32 cellular contexts compared by ENCODE assay signal in the genomic region with DNA sequence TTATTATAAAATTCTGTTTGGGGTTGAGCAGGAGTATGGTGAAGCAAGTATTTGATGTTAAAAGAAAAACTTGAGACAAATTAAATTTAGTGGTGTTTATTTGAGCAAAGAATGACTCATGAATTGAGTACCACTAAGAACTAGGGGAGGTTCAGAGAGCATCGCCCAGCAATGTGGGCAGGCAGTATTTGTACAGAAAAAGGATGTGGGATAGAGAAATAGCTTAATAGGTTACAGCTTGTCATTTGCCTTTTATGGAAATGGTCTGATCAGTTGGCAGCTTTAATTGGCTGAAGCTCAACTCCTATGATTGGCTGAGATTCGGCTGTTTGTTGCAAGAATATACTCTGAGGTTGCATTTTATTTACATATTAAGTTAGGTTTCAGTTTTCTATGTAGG.
DNase-seq lines count a peak whose midpoint lies in the region; ATAC-seq, FAIRE-seq and TF ChIP-seq lines count a peak whose summit lies in the region.
"Had no signal": no experiment of that assay in that cellular context is flagged by ENCODE, and none has a peak within 500 bp of the region (broad histone marks: within the 10 kb centered on the region; RNA-seq: fewer than 3 reads in every experiment).

No MANE protein-coding gene starts in this region.

- TF ChIP-seq CTCF in bronchial epithelial cell (IDR thresholded peaks at IDR 0.05; ENCODE audit: insufficient read depth, low read length, severe bottlenecking) = no peak

- WGBS in mesenchymal stem cell = 73% methylated on average over 2 of the region's 2 CpGs

- H3K9me3 Mint-ChIP-seq in activated CD4-positive, alpha-beta T cell treated with anti-CD3 and anti-CD28 coated beads for 36 hours (ENCODE audit: low read depth) = no peaks in the 10 kb centered on the region
- H3K9me3 Mint-ChIP-seq: activated naive CD8-positive, alpha-beta T cell treated with anti-CD3 and anti-CD28 coated beads for 36 hours; brain had no signal

- intact Hi-C loops in activated CD4-positive, alpha-beta T cell treated with anti-CD3 and anti-CD28 coated beads for 36 hours (cut with DNase I, micrococcal nuclease) = no loop called here

- H3K36me3 ChIP-seq in bronchial epithelial cell (ENCODE audit: control insufficient read depth, insufficient read depth, low read length) = no peaks in the 10 kb centered on the region
- no peaks in the 10 kb centered on the region for H3K36me3 ChIP-seq in mesenchymal stem cell (ENCODE audit: control insufficient read depth in 1 of 2, insufficient read depth in 2 of 2, low read depth in 1 of 2, low read length in 2 of 2)
- H3K36me3 ChIP-seq: BE2C, esophagus muscularis mucosa, ovary, stomach, tibial nerve had no signal

- no peak overlapping the region for H2BK12ac ChIP-seq in mesenchymal stem cell (ENCODE audit: low read length in 2 of 2)

- no peak overlapping the region for H2AFZ ChIP-seq in mesenchymal stem cell (ENCODE audit: low read depth, low read length)

- POLR2A ChIA-PET in activated CD4-positive, alpha-beta T cell treated with anti-CD3 and anti-CD28 coated beads for 36 hours (lab: Charles Lee) = no interaction called here

- CTCF ChIA-PET in activated CD4-positive, alpha-beta T cell treated with anti-CD3 and anti-CD28 coated beads for 36 hours (lab: Charles Lee) = no interaction called here

- no peaks in the 10 kb centered on the region for H3K36me3 Mint-ChIP-seq in activated CD4-positive, alpha-beta T cell treated with anti-CD3 and anti-CD28 coated beads for 36 hours (ENCODE audit: low read depth)
- H3K36me3 Mint-ChIP-seq: activated naive CD8-positive, alpha-beta T cell treated with anti-CD3 and anti-CD28 coated beads for 36 hours; brain; natural killer cell treated with Interleukin-12 subunit alpha and Interleukin-12 subunit beta and Interleukin-15 and Interleukin-18, amount 100 ng/mL, for 72 hours had no signal

- H2AK5ac ChIP-seq in mesenchymal stem cell (ENCODE audit: low read length, severe bottlenecking) = no peak overlapping the region

- H3K4me1 ChIP-seq in mesenchymal stem cell (ENCODE audit: control insufficient read depth, insufficient read depth, low read depth, low read length) = no peaks in the 10 kb centered on the region
- H3K4me1 ChIP-seq: BE2C, esophagus muscularis mucosa, stomach, tibial nerve had no signal

- H3K9ac ChIP-seq in mesenchymal stem cell (ENCODE audit: low read length) = no peak overlapping the region

- H3K27ac ChIP-seq in mesenchymal stem cell (ENCODE audit: low read length, poor library complexity, severe bottlenecking) = no peak overlapping the region
- H3K27ac ChIP-seq: esophagus muscularis mucosa, ovary, stomach, tibial nerve had no signal

- no peak overlapping the region for H3K27ac Mint-ChIP-seq in activated CD4-positive, alpha-beta T cell treated with anti-CD3 and anti-CD28 coated beads for 36 hours
- H3K27ac Mint-ChIP-seq: activated naive CD8-positive, alpha-beta T cell treated with anti-CD3 and anti-CD28 coated beads for 36 hours; brain; natural killer cell treated with Interleukin-12 subunit alpha and Interleukin-12 subunit beta and Interleukin-15 and Interleukin-18, amount 100 ng/mL, for 72 hours had no signal

- no peaks in the 10 kb centered on the region for H3K9me3 ChIP-seq in mesenchymal stem cell (ENCODE audit: control insufficient read depth, low read length)
- H3K9me3 ChIP-seq: BE2C, esophagus muscularis mucosa, ovary, stomach, tibial nerve had no signal

- H3K27me3 Mint-ChIP-seq in activated CD4-positive, alpha-beta T cell treated with anti-CD3 and anti-CD28 coated beads for 36 hours = no peaks in the 10 kb centered on the region
- H3K27me3 Mint-ChIP-seq: natural killer cell treated with Interleukin-12 subunit alpha and Interleukin-12 subunit beta and Interleukin-15 and Interleukin-18, amount 100 ng/mL, for 72 hours had no signal

- no peak overlapping the region for H3K4ac ChIP-seq in mesenchymal stem cell (ENCODE audit: low read depth in 1 of 2, low read length in 2 of 2)

- peak; percentile 67 for ATAC-seq in GM18868 (IDR thresholded peaks at IDR 0.05; ENCODE audit: unreplicated experiment)
- ATAC-seq in activated CD4-positive, alpha-beta T cell treated with anti-CD3 and anti-CD28 coated beads for 36 hours = no peak
- ATAC-seq: K562; left lobe of liver; natural killer cell treated with Interleukin-12 subunit alpha and Interleukin-12 subunit beta and Interleukin-15 and Interleukin-18, amount 100 ng/mL, for 72 hours; right cardiac atrium had no signal

- H3K18ac ChIP-seq in mesenchymal stem cell (ENCODE audit: low read depth in 1 of 2, low read length in 2 of 2) = no peak overlapping the region

- H3K14ac ChIP-seq in mesenchymal stem cell (ENCODE audit: low read length in 2 of 2) = no peak overlapping the region

- H3K4me3 ChIP-seq in bronchial epithelial cell (ENCODE audit: low read depth, low read length) = no peak overlapping the region
- no peak overlapping the region for H3K4me3 ChIP-seq in mesenchymal stem cell (ENCODE audit: insufficient read depth in 1 of 2, low read depth in 1 of 2, low read length in 2 of 2)
- H3K4me3 ChIP-seq: esophagus muscularis mucosa, K562, ovary, stomach, tibial nerve had no signal

- no peak overlapping the region for H2BK15ac ChIP-seq in mesenchymal stem cell (ENCODE audit: low read depth, poor library complexity, severe bottlenecking)

- H3K79me1 ChIP-seq in mesenchymal stem cell (replicated peaks; ENCODE audit: low read length, poor library complexity, severe bottlenecking) = no peaks in the 10 kb centered on the region

- H4K8ac ChIP-seq in mesenchymal stem cell (ENCODE audit: low read length) = no peak overlapping the region

- H2BK120ac ChIP-seq in mesenchymal stem cell (ENCODE audit: low read depth, low read length) = no peak overlapping the region

- H4K91ac ChIP-seq in mesenchymal stem cell (ENCODE audit: low read length) = no peak overlapping the region

- DNase-seq in MV-4-11 (lab: John Stamatoyannopoulos, UW) (peak; percentile 32), bronchial epithelial cell (ENCODE audit: low read depth) (peak; percentile 40), mesenchymal stem cell (peak; percentile 1), NCI-H1417 (lab: John Stamatoyannopoulos, UW) (no peak), SHP77 (lab: John Stamatoyannopoulos, UW) (no peak)
- DNase-seq in activated CD4-positive, alpha-beta T cell treated with anti-CD3 and anti-CD28 coated beads for 36 hours = no peak
- DNase-seq: activated CD4-positive, alpha-beta T cell treated with anti-CD3 and anti-CD28 coated beads, Interleukin-2, amount 50 U/mL, for 1 hour; activated naive CD8-positive, alpha-beta T cell treated with anti-CD3 and anti-CD28 coated beads for 36 hours; BE2C; COR-L47; DND-41; effector memory CD4-positive, alpha-beta T cell; H7; head of caudate nucleus; midbrain; NCI-H1048; NCI-H1930; NCI-H226; OCI-M1; ovary; right cardiac atrium; SHP77 treated with DMSO at 0.1 percent for 48 hours; stimulated activated CD4-positive, alpha-beta T cell treated with anti-CD3 and anti-CD28 coated beads, Interleukin-15, amount 100 ng/mL, for 24 hours; stomach had no signal

- H3K27me3 ChIP-seq in bronchial epithelial cell (ENCODE audit: control insufficient read depth, insufficient read depth, low read length) (no peaks in the 10 kb centered on the region), mesenchymal stem cell (ENCODE audit: control insufficient read depth in 1 of 2, insufficient read depth in 1 of 2, low read length in 2 of 2) (no peaks in the 10 kb centered on the region)
- H3K27me3 ChIP-seq: BE2C, esophagus muscularis mucosa, ovary, stomach, tibial nerve had no signal

- H3K4me3 Mint-ChIP-seq in activated CD4-positive, alpha-beta T cell treated with anti-CD3 and anti-CD28 coated beads for 36 hours = no peak overlapping the region
- H3K4me3 Mint-ChIP-seq: activated naive CD8-positive, alpha-beta T cell treated with anti-CD3 and anti-CD28 coated beads for 36 hours; brain; natural killer cell treated with Interleukin-12 subunit alpha and Interleukin-12 subunit beta and Interleukin-15 and Interleukin-18, amount 100 ng/mL, for 72 hours had no signal

- H3K23ac ChIP-seq in mesenchymal stem cell (ENCODE audit: low read length in 2 of 2) = no peak overlapping the region

- H3K4me1 Mint-ChIP-seq in activated CD4-positive, alpha-beta T cell treated with anti-CD3 and anti-CD28 coated beads for 36 hours = no peaks in the 10 kb centered on the region
- H3K4me1 Mint-ChIP-seq: activated naive CD8-positive, alpha-beta T cell treated with anti-CD3 and anti-CD28 coated beads for 36 hours had no signal

- H2BK5ac ChIP-seq in mesenchymal stem cell (ENCODE audit: low read depth, low read length, poor library complexity, severe bottlenecking) = no peak overlapping the region

- H3K4me2 ChIP-seq in mesenchymal stem cell (ENCODE audit: low read length, poor library complexity, severe bottlenecking) = no peak overlapping the region

- no peak for FAIRE-seq in bronchial epithelial cell (lab: Jason Lieb, UNC)
- FAIRE-seq: colon, K562 had no signal

Comparison
In these comparisons a context has a peak if more than half of its experiments do, and no peak if none do; other contexts are left out.
1. DNase-seq: peak in MV-4-11 (single experiment), bronchial epithelial cell (single experiment) and mesenchymal stem cell (single experiment); none in NCI-H1417 (0 of 3), SHP77 (0 of 2) and activated CD4-positive, alpha-beta T cell treated with anti-CD3 and anti-CD28 coated beads for 36 hours (single experiment).